34 cellular contexts compared by ENCODE assay signal in the genomic region with DNA sequence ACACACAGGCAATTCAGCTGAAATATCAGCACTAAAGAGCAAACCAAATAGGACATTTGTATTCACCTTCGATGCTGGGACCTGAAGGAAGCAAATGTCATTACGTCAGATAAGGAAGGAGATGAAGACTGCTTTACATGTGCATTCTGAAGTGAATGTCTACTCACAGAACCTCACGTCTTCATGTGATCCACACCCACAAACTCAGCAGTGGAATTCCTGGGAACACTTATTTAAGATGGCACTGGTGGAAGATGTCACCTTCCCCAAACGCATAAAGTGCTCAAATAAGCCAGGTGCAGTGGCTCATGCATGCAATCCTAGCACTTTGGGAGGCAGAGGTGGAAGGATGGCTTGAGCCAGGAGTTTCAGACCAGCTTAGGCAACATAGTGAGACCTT. TPM values are rescaled to one million over a fixed set of nuclear protein-coding genes. Genes with fewer than 3 reads are reported as not detected.
"Had no signal": no experiment of that assay in that cellular context is flagged by ENCODE, and none has a peak within 500 bp of the region (broad histone marks: within the 10 kb centered on the region; RNA-seq: fewer than 3 reads in every experiment).

No MANE protein-coding gene starts in this region.

- H3K27ac ChIP-seq: ascending aorta, cardiac muscle cell, VCaP had no signal

- H3K9me3 ChIP-seq: ascending aorta had no signal

- H3K36me3 Mint-ChIP-seq: activated CD8-positive, alpha-beta memory T cell treated with anti-CD3 and anti-CD28 coated beads, Interleukin-2, amount 10 ng/mL, durations not matched to agents 7 days and 5 days; activated naive CD4-positive, alpha-beta T cell treated with anti-CD3 and anti-CD28 coated beads, Interleukin-2, amount 10 ng/mL, durations not matched to agents 7 days and 5 days; activated naive CD4-positive, alpha-beta T cell treated with anti-CD3 and anti-CD28 coated beads, Interleukin-2, amount 50 U/mL, for 24 hours; activated naive CD8-positive, alpha-beta T cell; activated naive CD8-positive, alpha-beta T cell treated with anti-CD3 and anti-CD28 coated beads, Interleukin-2, amount 10 ng/mL, durations not matched to agents 7 days and 5 days had no signal

- H3K27me3 ChIP-seq: ascending aorta, cardiac muscle cell had no signal

- H3K27ac Mint-ChIP-seq: activated B cell treated with CpG ODN at 0.5 μM for 24 hours; activated CD4-positive, alpha-beta memory T cell treated with anti-CD3 and anti-CD28 coated beads, Interleukin-2, amount 10 ng/mL, durations not matched to agents 7 days and 5 days; activated CD4-positive, alpha-beta T cell treated with anti-CD3 and anti-CD28 coated beads for 36 hours; activated CD4-positive, alpha-beta T cell treated with anti-CD3 and anti-CD28 coated beads, Interleukin-2, amount 10 ng/mL, durations not matched to agents 7 days and 5 days; activated CD8-positive, alpha-beta memory T cell treated with anti-CD3 and anti-CD28 coated beads, Interleukin-2, amount 10 ng/mL, durations not matched to agents 7 days and 5 days; activated CD8-positive, alpha-beta T cell treated with anti-CD3 and anti-CD28 coated beads, Interleukin-2, amount 10 ng/mL, durations not matched to agents 7 days and 5 days; activated naive CD4-positive, alpha-beta T cell treated with anti-CD3 and anti-CD28 coated beads, Interleukin-2, amount 10 ng/mL, durations not matched to agents 7 days and 5 days; activated naive CD4-positive, alpha-beta T cell treated with anti-CD3 and anti-CD28 coated beads, Interleukin-2, amount 50 U/mL, for 24 hours; activated naive CD8-positive, alpha-beta T cell; activated naive CD8-positive, alpha-beta T cell treated with anti-CD3 and anti-CD28 coated beads, Interleukin-2, amount 10 ng/mL, durations not matched to agents 7 days and 5 days; activated naive CD8-positive, alpha-beta T cell treated with anti-CD3 and anti-CD28 coated beads, Interleukin-2, amount 50 U/mL, for 24 hours; activated T-cell treated with anti-CD3 and anti-CD28 coated beads, Interleukin-2, amount 50 U/mL, for 24 hours; activated T-helper 2 cell treated with anti-CD3 and anti-CD28 coated beads, Interferon-gamma antibody, Interleukin-2, Interleukin-4, amounts not matched to agents 10 μg/mL and 5 μg/mL and 100 μg/mL, durations not matched to agents 14 hours and 24 hours and 36 hours; brain; T-helper 1 cell treated with Interleukin-12 subunit alpha and Interleukin-12 subunit beta and Interleukin-4 antibody, amounts not matched to agents 30 μg/mL and 1 μg/mL, for 36 hours; T-helper 2 cell treated with Interferon-gamma antibody and Interleukin-4, amounts not matched to agents 5 μg/mL and 100 μg/mL, for 36 hours had no signal

- ATAC-seq: activated CD4-positive, alpha-beta T cell treated with anti-CD3 and anti-CD28 coated beads for 36 hours; activated CD8-positive, alpha-beta memory T cell treated with anti-CD3 and anti-CD28 coated beads, Interleukin-2, amount 10 ng/mL, durations not matched to agents 7 days and 5 days; activated CD8-positive, alpha-beta T cell treated with anti-CD3 and anti-CD28 coated beads, Interleukin-2, amount 10 ng/mL, durations not matched to agents 7 days and 5 days; activated naive CD8-positive, alpha-beta T cell treated with anti-CD3 and anti-CD28 coated beads, Interleukin-2, amount 50 U/mL, for 24 hours had no signal

- DNase-seq: activated B cell treated with CpG ODN at 0.5 μM for 24 hours; activated CD4-positive, alpha-beta memory T cell treated with anti-CD3 and anti-CD28 coated beads, Interleukin-2, amount 10 ng/mL, durations not matched to agents 7 days and 5 days; activated CD4-positive, alpha-beta T cell treated with anti-CD3 and anti-CD28 coated beads for 1 hour; activated CD4-positive, alpha-beta T cell treated with anti-CD3 and anti-CD28 coated beads for 36 hours; activated CD4-positive, alpha-beta T cell treated with anti-CD3 and anti-CD28 coated beads for 48 hours; activated CD4-positive, alpha-beta T cell treated with anti-CD3 and anti-CD28 coated beads, Interleukin-2, amount 10 ng/mL, durations not matched to agents 7 days and 5 days; activated CD4-positive, alpha-beta T cell treated with anti-CD3 and anti-CD28 coated beads, Interleukin-2, amount 50 U/mL, for 48 hours; activated CD8-positive, alpha-beta memory T cell treated with anti-CD3 and anti-CD28 coated beads for 24 hours; activated CD8-positive, alpha-beta memory T cell treated with anti-CD3 and anti-CD28 coated beads, Interleukin-2, amount 10 ng/mL, durations not matched to agents 7 days and 5 days; activated CD8-positive, alpha-beta memory T cell treated with anti-CD3 and anti-CD28 coated beads, Interleukin-2, amount 50 U/mL, for 48 hours; activated CD8-positive, alpha-beta T cell treated with anti-CD3 and anti-CD28 coated beads, Interleukin-2, amount 10 ng/mL, durations not matched to agents 7 days and 5 days; activated effector memory CD4-positive, alpha-beta T cell treated with Interleukin-2 at 50 U/mL for 16 hours; activated gamma-delta T cell; activated naive CD4-positive, alpha-beta T cell treated with anti-CD3 and anti-CD28 coated beads, Interleukin-2, amount 10 ng/mL, durations not matched to agents 7 days and 5 days; activated naive CD4-positive, alpha-beta T cell treated with Interleukin-2 at 50 U/mL for 16 hours; activated naive CD8-positive, alpha-beta T cell treated with anti-CD3 and anti-CD28 coated beads, Interleukin-2, amount 10 ng/mL, durations not matched to agents 7 days and 5 days; activated naive CD8-positive, alpha-beta T cell treated with anti-CD3 and anti-CD28 coated beads, Interleukin-2, amount 50 U/mL, for 24 hours; activated T-cell treated with anti-CD3 and anti-CD28 coated beads, Interleukin-2, amount 50 U/mL, for 24 hours; activated T-cell treated with anti-CD3 and anti-CD28 coated beads, Interleukin-2, amount 50 U/mL, for 48 hours; amygdala; anterior cingulate cortex; central memory CD4-positive, alpha-beta T cell; T-helper 1 cell; T-helper 2 cell; T-helper 9 cell had no signal

- H3K4me3 ChIP-seq: ascending aorta, cardiac muscle cell had no signal

- H3K4me1 Mint-ChIP-seq: activated B cell treated with CpG ODN at 0.5 μM for 24 hours; activated CD4-positive, alpha-beta memory T cell treated with anti-CD3 and anti-CD28 coated beads, Interleukin-2, amount 10 ng/mL, durations not matched to agents 7 days and 5 days; activated CD4-positive, alpha-beta T cell treated with anti-CD3 and anti-CD28 coated beads for 36 hours; activated CD4-positive, alpha-beta T cell treated with anti-CD3 and anti-CD28 coated beads, Interleukin-2, amount 10 ng/mL, durations not matched to agents 7 days and 5 days; activated CD8-positive, alpha-beta memory T cell treated with anti-CD3 and anti-CD28 coated beads, Interleukin-2, amount 10 ng/mL, durations not matched to agents 7 days and 5 days; activated naive CD4-positive, alpha-beta T cell treated with anti-CD3 and anti-CD28 coated beads, Interleukin-2, amount 10 ng/mL, durations not matched to agents 7 days and 5 days; activated naive CD4-positive, alpha-beta T cell treated with anti-CD3 and anti-CD28 coated beads, Interleukin-2, amount 50 U/mL, for 24 hours; activated naive CD8-positive, alpha-beta T cell treated with anti-CD3 and anti-CD28 coated beads, Interleukin-2, amount 10 ng/mL, durations not matched to agents 7 days and 5 days; activated naive CD8-positive, alpha-beta T cell treated with anti-CD3 and anti-CD28 coated beads, Interleukin-2, amount 50 U/mL, for 24 hours had no signal

- H3K4me1 ChIP-seq: ascending aorta had no signal

- H3K27me3 Mint-ChIP-seq: brain had no signal

- H3K36me3 ChIP-seq: ascending aorta, cardiac muscle cell had no signal

- H3K9me3 Mint-ChIP-seq: activated B cell treated with CpG ODN at 0.5 μM for 24 hours; activated CD4-positive, alpha-beta memory T cell treated with anti-CD3 and anti-CD28 coated beads, Interleukin-2, amount 10 ng/mL, durations not matched to agents 7 days and 5 days; activated CD4-positive, alpha-beta T cell treated with anti-CD3 and anti-CD28 coated beads, Interleukin-2, amount 10 ng/mL, durations not matched to agents 7 days and 5 days; activated naive CD4-positive, alpha-beta T cell treated with anti-CD3 and anti-CD28 coated beads, Interleukin-2, amount 10 ng/mL, durations not matched to agents 7 days and 5 days; activated naive CD8-positive, alpha-beta T cell treated with anti-CD3 and anti-CD28 coated beads, Interleukin-2, amount 10 ng/mL, durations not matched to agents 7 days and 5 days; activated T-helper 2 cell treated with anti-CD3 and anti-CD28 coated beads, Interferon-gamma antibody, Interleukin-2, Interleukin-4, amounts not matched to agents 10 μg/mL and 5 μg/mL and 100 μg/mL, durations not matched to agents 14 hours and 24 hours and 36 hours; T-helper 1 cell treated with Interleukin-12 subunit alpha and Interleukin-12 subunit beta and Interleukin-4 antibody, amounts not matched to agents 30 μg/mL and 1 μg/mL, for 36 hours; T-helper 2 cell treated with Interferon-gamma antibody and Interleukin-4, amounts not matched to agents 5 μg/mL and 100 μg/mL, for 36 hours had no signal

- H3K4me3 Mint-ChIP-seq: activated B cell treated with CpG ODN at 0.5 μM for 24 hours; activated CD4-positive, alpha-beta memory T cell treated with anti-CD3 and anti-CD28 coated beads, Interleukin-2, amount 10 ng/mL, durations not matched to agents 7 days and 5 days; activated CD4-positive, alpha-beta T cell treated with anti-CD3 and anti-CD28 coated beads for 36 hours; activated CD4-positive, alpha-beta T cell treated with anti-CD3 and anti-CD28 coated beads, Interleukin-2, amount 10 ng/mL, durations not matched to agents 7 days and 5 days; activated CD8-positive, alpha-beta memory T cell treated with anti-CD3 and anti-CD28 coated beads, Interleukin-2, amount 10 ng/mL, durations not matched to agents 7 days and 5 days; activated CD8-positive, alpha-beta T cell treated with anti-CD3 and anti-CD28 coated beads, Interleukin-2, amount 10 ng/mL, durations not matched to agents 7 days and 5 days; activated naive CD4-positive, alpha-beta T cell treated with anti-CD3 and anti-CD28 coated beads, Interleukin-2, amount 10 ng/mL, durations not matched to agents 7 days and 5 days; activated naive CD4-positive, alpha-beta T cell treated with anti-CD3 and anti-CD28 coated beads, Interleukin-2, amount 50 U/mL, for 24 hours; activated naive CD8-positive, alpha-beta T cell; activated naive CD8-positive, alpha-beta T cell treated with anti-CD3 and anti-CD28 coated beads, Interleukin-2, amount 10 ng/mL, durations not matched to agents 7 days and 5 days; activated naive CD8-positive, alpha-beta T cell treated with anti-CD3 and anti-CD28 coated beads, Interleukin-2, amount 50 U/mL, for 24 hours; activated T-cell treated with anti-CD3 and anti-CD28 coated beads, Interleukin-2, amount 50 U/mL, for 24 hours; brain; T-helper 1 cell treated with Interleukin-12 subunit alpha and Interleukin-12 subunit beta and Interleukin-4 antibody, amounts not matched to agents 30 μg/mL and 1 μg/mL, for 36 hours; T-helper 2 cell treated with Interferon-gamma antibody and Interleukin-4, amounts not matched to agents 5 μg/mL and 100 μg/mL, for 36 hours had no signal

RNA-seq across cellular contexts. Expression of a gene that starts 11.4 kb away (rescaled TPM):
- total RNA-seq: activated B cell treated with CpG ODN at 0.5 μM for 24 hours; activated CD4-positive, alpha-beta memory T cell treated with anti-CD3 and anti-CD28 coated beads, Interleukin-2, amount 10 ng/mL, durations not matched to agents 7 days and 5 days; activated CD4-positive, alpha-beta T cell treated with anti-CD3 and anti-CD28 coated beads, Interleukin-2, amount 10 ng/mL, durations not matched to agents 7 days and 5 days; activated CD8-positive, alpha-beta memory T cell treated with anti-CD3 and anti-CD28 coated beads, Interleukin-2, amount 10 ng/mL, durations not matched to agents 7 days and 5 days; activated CD8-positive, alpha-beta T cell treated with anti-CD3 and anti-CD28 coated beads, Interleukin-2, amount 10 ng/mL, durations not matched to agents 7 days and 5 days; activated naive CD8-positive, alpha-beta T cell treated with anti-CD3 and anti-CD28 coated beads, Interleukin-2, amount 10 ng/mL, durations not matched to agents 7 days and 5 days; activated T-helper 2 cell treated with anti-CD3 and anti-CD28 coated beads, Interferon-gamma antibody, Interleukin-2, Interleukin-4, amounts not matched to agents 10 μg/mL and 5 μg/mL and 100 μg/mL, durations not matched to agents 14 hours and 24 hours and 36 hours; ascending aorta had no signal
